ENCODE assay signal across 15 cellular contexts in genomic region chr12:6321905-6322304, GRCh38. TPM values are rescaled to one million over a fixed set of nuclear protein-coding genes. Genes with fewer than 3 reads are reported as not detected.
A peak's percentile ranks its signal among the peaks of the same experiment; 100 is the strongest.
DNase-seq lines count a peak whose midpoint lies in the region; ATAC-seq and TF ChIP-seq lines count a peak whose summit lies in the region.
"Had no signal": no experiment of that assay in that cellular context is flagged by ENCODE, and none has a peak within 500 bp of the region (broad histone marks: within the 10 kb centered on the region; RNA-seq: fewer than 3 reads in every experiment).

No MANE protein-coding gene starts in this region.

- CTCF ChIA-PET in CD4-positive, alpha-beta T cell (lab: Charles Lee) = interaction anchor here (2.6 kb wide), 1 partner anchor 45 kb away, joined by 13 read pairs; no protein-coding TSS in a partner anchor

- no peaks in the 10 kb centered on the region for H3K27me3 Mint-ChIP-seq in CD4-positive, alpha-beta T cell
- H3K27me3 Mint-ChIP-seq in osteocyte (ENCODE audit: unreplicated experiment) = no peaks in the 10 kb centered on the region
- peaks cover 5% of the 10 kb centered on the region for H3K27me3 Mint-ChIP-seq in activated T-cell treated with anti-CD3 and anti-CD28 coated beads, Interleukin-2, amount 50 U/mL, for 4 hours (ENCODE audit: low read depth)

- TF ChIP-seq POLR2A in esophagus squamous epithelium (IDR thresholded peaks at IDR 0.05) = no peak

- 55 to 64% methylated on average over 6 of the region's 6 CpGs for WGBS in esophagus squamous epithelium, 2 donors

- TF ChIP-seq CTCF in CD4-positive, alpha-beta T cell (IDR thresholded peaks at IDR 0.05) = no peak
- TF ChIP-seq CTCF in esophagus squamous epithelium (IDR thresholded peaks at IDR 0.05) = no peak
- TF ChIP-seq CTCF in osteocyte (IDR thresholded peaks at IDR 0.05) = no peak

- H3K27me3 ChIP-seq in CD4-positive, alpha-beta T cell (ENCODE audit: control insufficient read depth, insufficient read depth, low read length) = no peaks in the 10 kb centered on the region
- H3K27me3 ChIP-seq in esophagus squamous epithelium = no peaks in the 10 kb centered on the region
- H3K27me3 ChIP-seq: cardiac muscle cell had no signal

- H3K9me3 ChIP-seq in CD4-positive, alpha-beta T cell (ENCODE audit: control insufficient read depth, low read length) = no peaks in the 10 kb centered on the region
- no peaks in the 10 kb centered on the region for H3K9me3 ChIP-seq in esophagus squamous epithelium

- peaks cover 7% of the 10 kb centered on the region for H3K36me3 Mint-ChIP-seq in CD4-positive, alpha-beta T cell (ENCODE audit: low read depth)
- peaks cover 3% of the 10 kb centered on the region for H3K36me3 Mint-ChIP-seq in osteocyte (ENCODE audit: unreplicated experiment)
- no peaks in the 10 kb centered on the region for H3K36me3 Mint-ChIP-seq in activated T-cell treated with anti-CD3 and anti-CD28 coated beads, Interleukin-2, amount 50 U/mL, for 4 hours (ENCODE audit: insufficient read depth)

- peaks cover 37 to 61% (median 51%) of the 10 kb centered on the region in 3 donors for H3K4me1 ChIP-seq in esophagus squamous epithelium

- intact Hi-C loops in CD4-positive, alpha-beta T cell (cut with DNase I, micrococcal nuclease) = loop anchor here in 1 of 2 experiments (2.0 to 5.0 kb wide), 4 partner anchors 15 to 215 kb away; no protein-coding TSS in a partner anchor
- intact Hi-C loops in esophagus squamous epithelium (cut with DNase I) = loop anchor here (10.0 kb wide), 1 partner anchor 143 kb away; no protein-coding TSS in a partner anchor

- no peak overlapping the region for H3K27ac ChIP-seq in CD4-positive, alpha-beta T cell (ENCODE audit: low read depth, low read length)
- H3K27ac ChIP-seq in esophagus squamous epithelium = peak overlapping the region; percentile 73 to 95 (median 82)
- H3K27ac ChIP-seq: cardiac muscle cell had no signal

- H3K4me3 Mint-ChIP-seq in CD4-positive, alpha-beta T cell = no peak overlapping the region
- no peak overlapping the region for H3K4me3 Mint-ChIP-seq in osteocyte (ENCODE audit: unreplicated experiment)
- H3K4me3 Mint-ChIP-seq in activated T-cell treated with anti-CD3 and anti-CD28 coated beads, Interleukin-2, amount 50 U/mL, for 4 hours = no peak overlapping the region

- ATAC-seq in CD4-positive, alpha-beta T cell (ENCODE audit: poor library complexity) = no peak
- ATAC-seq in activated T-cell treated with anti-CD3 and anti-CD28 coated beads, Interleukin-2, amount 50 U/mL, for 4 hours = no peak

- peak overlapping the region; percentile 63 for H3K27ac Mint-ChIP-seq in CD4-positive, alpha-beta T cell
- H3K27ac Mint-ChIP-seq in osteocyte (ENCODE audit: unreplicated experiment) = peak overlapping the region; percentile 97

- peaks cover 70% of the 10 kb centered on the region for H3K4me1 Mint-ChIP-seq in CD4-positive, alpha-beta T cell (ENCODE audit: low read depth)
- peaks cover 56% of the 10 kb centered on the region for H3K4me1 Mint-ChIP-seq in osteocyte (ENCODE audit: unreplicated experiment)
- peaks cover 54% of the 10 kb centered on the region for H3K4me1 Mint-ChIP-seq in activated T-cell treated with anti-CD3 and anti-CD28 coated beads, Interleukin-2, amount 50 U/mL, for 4 hours (ENCODE audit: low read depth)

- no peak overlapping the region for H3K4me3 ChIP-seq in esophagus squamous epithelium
- H3K4me3 ChIP-seq: cardiac muscle cell had no signal

- POLR2A ChIA-PET in CD4-positive, alpha-beta T cell (lab: Charles Lee) = interaction anchor here (1.8 to 2.6 kb wide), 3 partner anchors 15 to 148 kb away, joined by 9 to 16 read pairs (median 10); partner anchors contain the start of gene VAMP1

- H3K36me3 ChIP-seq in esophagus squamous epithelium = peaks cover 0 to 49% (median 0%) of the 10 kb centered on the region in 3 donors
- H3K36me3 ChIP-seq: cardiac muscle cell had no signal

- no peak for DNase-seq in CD4-positive, alpha-beta T cell
- DNase-seq in NCI-H69 (lab: John Stamatoyannopoulos, UW) = peak; percentile 78
- no peak for DNase-seq in esophagus squamous epithelium (lab: John Stamatoyannopoulos, UW)
- no peak for DNase-seq in osteocyte (ENCODE audit: extremely low spot score, unreplicated experiment)
- DNase-seq in activated T-cell treated with anti-CD3 and anti-CD28 coated beads, Interleukin-2, amount 50 U/mL, for 4 hours = no peak
- DNase-seq in stimulated activated CD4-positive, alpha-beta T cell treated with anti-CD3 and anti-CD28 coated beads, Interleukin-15, amount 100 ng/mL, for 24 hours = no peak
- no peak for DNase-seq in A172 (ENCODE audit: low spot score)
- DNase-seq in EL = no peak
- DNase-seq: activated CD4-positive, alpha-beta T cell treated with anti-CD3 and anti-CD28 coated beads, Interleukin-2, amount 50 U/mL, for 48 hours; activated effector memory CD4-positive, alpha-beta T cell treated with anti-CD3 and anti-CD28 coated beads, Interleukin-2, amount 50 U/mL, for 16 hours; midbrain; NCI-H524; stimulated activated naive CD4-positive, alpha-beta T cell treated with Interleukin-2 at 50 U/mL for 16 hours; T-helper 9 cell had no signal

- H3K9me3 Mint-ChIP-seq in CD4-positive, alpha-beta T cell = no peaks in the 10 kb centered on the region
- H3K9me3 Mint-ChIP-seq in osteocyte (ENCODE audit: unreplicated experiment) = no peaks in the 10 kb centered on the region
- H3K9me3 Mint-ChIP-seq in activated T-cell treated with anti-CD3 and anti-CD28 coated beads, Interleukin-2, amount 50 U/mL, for 4 hours = no peaks in the 10 kb centered on the region

RNA-seq across cellular contexts. Expression of gene PLEKHG6, which starts 11.4 kb away (rescaled TPM):
- not detected for total RNA-seq in CD4-positive, alpha-beta T cell
- 10 to 100 TPM; 13.9 to 61.7 (median 29.2) TPM for total RNA-seq in esophagus squamous epithelium
- total RNA-seq in osteocyte = 0.21 and 0.55 TPM in 2 replicates
- total RNA-seq in activated T-cell treated with anti-CD3 and anti-CD28 coated beads, Interleukin-2, amount 50 U/mL, for 4 hours = not detected
- not detected in 2 replicates for total RNA-seq in A172 (2014; rRNA removed; shearing (Covaris generic))

RNA-seq across cellular contexts. Expression of gene TNFRSF1A, which starts 20.0 kb away (rescaled TPM):
- total RNA-seq in CD4-positive, alpha-beta T cell = 10 to 100 TPM; 16.3 to 19.2 TPM
- total RNA-seq in esophagus squamous epithelium (100 to 1,000 TPM; 121 to 190 (median 134) TPM), osteocyte (170 and 188 TPM in 2 replicates)
- total RNA-seq in activated T-cell treated with anti-CD3 and anti-CD28 coated beads, Interleukin-2, amount 50 U/mL, for 4 hours = 10 to 100 TPM; 28.0 to 34.5 (median 33.0) TPM
- 121 and 172 TPM in 2 replicates for total RNA-seq in A172 (2014; rRNA removed; shearing (Covaris generic))

RNA-seq across cellular contexts. Expression of gene SCNN1A, which starts 53.5 kb away (rescaled TPM):
- 1 to 10 TPM; 1.1 to 2.0 TPM for total RNA-seq in CD4-positive, alpha-beta T cell
- 100 to 1,000 TPM in 3 of 4 donors, 10 to 100 TPM in 1; 88.9 to 266 (median 111) TPM for total RNA-seq in esophagus squamous epithelium
- 2.5 and 3.2 TPM in 2 replicates for total RNA-seq in osteocyte
- under 1 TPM; 0.05 to 0.84 (median 0.15) TPM for total RNA-seq in activated T-cell treated with anti-CD3 and anti-CD28 coated beads, Interleukin-2, amount 50 U/mL, for 4 hours
- total RNA-seq in A172 (2014; rRNA removed; shearing (Covaris generic)) = 0.07 and 2.9 TPM in 2 replicates

Comparison
In these comparisons a context has a peak if more than half of its experiments do, and no peak if none do; other contexts are left out.
1. RNA of gene SCNN1A, which starts 53.5 kb away (total RNA-seq): 88.9 to 266 TPM in esophagus squamous epithelium; 2.5 to 3.2 TPM in osteocyte, 1.1 to 2.0 TPM in CD4-positive, alpha-beta T cell, 0.05 to 0.84 TPM in activated T-cell treated with anti-CD3 and anti-CD28 coated beads, Interleukin-2, amount 50 U/mL, for 4 hours and 0.07 to 2.9 TPM in A172; every median in the first group is over 10 times any median in the second.